14 cellular contexts compared by ENCODE assay signal in the genomic region with DNA sequence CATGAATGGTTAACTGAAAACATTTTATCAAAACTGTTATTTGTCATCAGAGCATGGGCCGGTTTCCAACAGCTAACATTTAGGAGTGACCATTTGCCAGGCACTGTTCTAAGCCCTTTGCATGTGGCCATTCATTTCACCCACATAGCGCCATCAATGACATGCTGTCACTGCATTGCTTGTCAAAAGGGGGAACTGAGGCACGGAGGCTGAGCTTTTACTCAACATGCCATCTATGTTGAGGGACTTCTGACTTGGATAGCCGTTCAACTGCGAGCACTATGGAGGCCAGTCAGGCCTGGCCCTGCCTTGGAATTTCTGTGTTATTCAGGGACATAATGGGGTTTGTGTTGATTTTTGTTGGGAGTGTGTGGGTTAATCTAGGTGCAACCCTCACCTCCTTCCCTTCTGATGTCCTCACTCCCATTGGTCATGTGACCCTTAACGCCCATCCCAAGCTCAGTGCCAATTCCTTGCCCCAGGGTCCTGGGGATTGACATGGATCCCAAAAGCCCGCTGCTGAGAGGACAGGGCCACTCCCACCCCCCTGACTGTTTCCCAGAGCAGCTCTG. TPM values are rescaled to one million over a fixed set of nuclear protein-coding genes. Genes with fewer than 3 reads are reported as not detected.
A peak's percentile ranks its signal among the peaks of the same experiment; 100 is the strongest.
DNase-seq lines count a peak whose midpoint lies in the region; TF ChIP-seq lines count a peak whose summit lies in the region.
"Had no signal": no experiment of that assay in that cellular context is flagged by ENCODE, and none has a peak within 500 bp of the region (broad histone marks: within the 10 kb centered on the region; RNA-seq: fewer than 3 reads in every experiment).

No MANE protein-coding gene starts in this region.

- BruUV-seq in PC-9 (replicated peaks; lab: Mats Ljungman, UMichigan) = no TSS peak

- no peaks in the 10 kb centered on the region for H3K9me2 ChIP-seq in PC-9 (ENCODE audit: insufficient read depth)

- no peak overlapping the region for H2AFZ ChIP-seq in PC-9

- H3K27ac Mint-ChIP-seq in osteocyte (ENCODE audit: unreplicated experiment) = no peak overlapping the region

- H3K27me3 Mint-ChIP-seq in osteocyte (ENCODE audit: unreplicated experiment) = no peaks in the 10 kb centered on the region

- H3K9me3 ChIP-seq in PC-9 (ENCODE audit: insufficient read depth, low read depth) = no peaks in the 10 kb centered on the region; the same call in 1 of the 2 replicates
- H3K9me3 ChIP-seq in duodenal mucosa (ENCODE audit: control insufficient read depth in 1 of 2, low read length in 2 of 2) = no peaks in the 10 kb centered on the region
- no peaks in the 10 kb centered on the region for H3K9me3 ChIP-seq in muscle layer of duodenum (ENCODE audit: control insufficient read depth in 1 of 2, low read length in 2 of 2)
- no peaks in the 10 kb centered on the region for H3K9me3 ChIP-seq in thyroid gland

- WGBS in thyroid gland, 2 donors = 66 to 88% methylated on average over 7 of the region's 7 CpGs

- no peak for DNase-seq in PC-9
- DNase-seq in thyroid gland = no peak
- no peak for DNase-seq in LoVo (ENCODE audit: low spot score)
- DNase-seq in NOMO-1 treated with dmso at 0.1 percent for 144 hours (lab: John Stamatoyannopoulos, UW; ENCODE audit: unreplicated experiment) = no peak
- DNase-seq in osteocyte (ENCODE audit: extremely low spot score, unreplicated experiment) = no peak
- DNase-seq in NCI-H524 treated with DMSO at 0.1 percent for 48 hours (lab: John Stamatoyannopoulos, UW) = no peak
- DNase-seq: activated CD8-positive, alpha-beta memory T cell treated with anti-CD3 and anti-CD28 coated beads for 24 hours; activated effector memory CD4-positive, alpha-beta T cell treated with Interleukin-2 at 50 U/mL for 16 hours; DMS79; dorsolateral prefrontal cortex; NCI-H187 treated with DMSO at 0.1 percent for 48 hours; NCI-H69 had no signal

- peaks cover 75% of the 10 kb centered on the region for H3K36me3 Mint-ChIP-seq in osteocyte (ENCODE audit: unreplicated experiment)

- peak overlapping the region; percentile 50 for H3K4me2 ChIP-seq in PC-9

- H3K9me3 Mint-ChIP-seq in osteocyte (ENCODE audit: unreplicated experiment) = peaks cover 11% of the 10 kb centered on the region

- H3K4me3 Mint-ChIP-seq in osteocyte (ENCODE audit: unreplicated experiment) = no peak overlapping the region

- H3K27ac ChIP-seq in PC-9 (peak overlapping the region; percentile 64), duodenal mucosa (ENCODE audit: low read depth, low read length) (peak overlapping the region; percentile 60), muscle layer of duodenum (ENCODE audit: low read length) (peak overlapping the region; percentile 42), thyroid gland (peak overlapping the region; percentile 4 to 65 (median 65))
- H3K27ac ChIP-seq: dorsolateral prefrontal cortex had no signal

- no peaks in the 10 kb centered on the region for H3K36me3 ChIP-seq in PC-9 (ENCODE audit: low read depth)
- H3K36me3 ChIP-seq in duodenal mucosa (ENCODE audit: control insufficient read depth in 1 of 2, insufficient read depth in 2 of 2, low read length in 2 of 2) = no peaks in the 10 kb centered on the region
- H3K36me3 ChIP-seq in muscle layer of duodenum (ENCODE audit: control insufficient read depth in 1 of 2, insufficient read depth in 2 of 2, low read length in 2 of 2) = peaks cover 16 to 26% of the 10 kb centered on the region in 2 donors
- peaks cover 8 to 24% of the 10 kb centered on the region in 2 donors for H3K36me3 ChIP-seq in thyroid gland

- H3K4me1 Mint-ChIP-seq in osteocyte (ENCODE audit: unreplicated experiment) = peaks cover 37% of the 10 kb centered on the region

- CTCF ChIA-PET in PC-9 (lab: Charles Lee) = no interaction called here

- no peaks in the 10 kb centered on the region for H3K27me3 ChIP-seq in PC-9 (ENCODE audit: insufficient read depth, low read depth)
- H3K27me3 ChIP-seq in duodenal mucosa (ENCODE audit: control insufficient read depth in 1 of 2, insufficient read depth in 2 of 2, low read length in 2 of 2) = no peaks in the 10 kb centered on the region
- no peaks in the 10 kb centered on the region for H3K27me3 ChIP-seq in muscle layer of duodenum (ENCODE audit: low read depth, low read length)
- no peaks in the 10 kb centered on the region for H3K27me3 ChIP-seq in thyroid gland
- H3K27me3 ChIP-seq: dorsolateral prefrontal cortex had no signal

- H4K20me1 ChIP-seq in PC-9 (ENCODE audit: insufficient read depth) = no peaks in the 10 kb centered on the region

- H3K79me2 ChIP-seq in PC-9 (ENCODE audit: low read depth) = no peaks in the 10 kb centered on the region

- H3K4me1 ChIP-seq in PC-9 (replicated peaks; ENCODE audit: insufficient read depth) (peaks cover 40% of the 10 kb centered on the region), duodenal mucosa (ENCODE audit: control insufficient read depth in 1 of 2, insufficient read depth in 2 of 2, low read length in 2 of 2) (peaks cover 4 to 8% of the 10 kb centered on the region in 2 donors), muscle layer of duodenum (ENCODE audit: control insufficient read depth in 1 of 2, insufficient read depth in 2 of 2, low read length in 2 of 2) (peaks cover 6 to 7% of the 10 kb centered on the region in 2 donors), thyroid gland (peaks cover 4 to 28% of the 10 kb centered on the region in 2 donors)

- peaks cover 26% of the 10 kb centered on the region for H3F3A ChIP-seq in PC-9 (ENCODE audit: insufficient read depth, low read depth)

- POLR2A ChIA-PET in PC-9 (lab: Charles Lee; ENCODE audit: unreplicated experiment) = no interaction called here

- no peak for TF ChIP-seq CTCF in PC-9 (conservative IDR thresholded peaks at IDR 0.05)
- no peak for TF ChIP-seq CTCF in thyroid gland (IDR thresholded peaks at IDR 0.05)
- TF ChIP-seq CTCF in osteocyte (IDR thresholded peaks at IDR 0.05) = no peak

- H3K9ac ChIP-seq in duodenal mucosa (ENCODE audit: low read depth in 1 of 2, low read length in 2 of 2) = no peak overlapping the region

- intact Hi-C loops in PC-9 (cut with micrococcal nuclease; ENCODE audit: unreplicated experiment) = no loop called here
- intact Hi-C loops in thyroid gland (cut with DNase I) = no loop called here

- TF ChIP-seq POLR2A in thyroid gland (IDR thresholded peaks at IDR 0.05) = no peak

- H3K4me3 ChIP-seq in PC-9 = no peak overlapping the region
- no peak overlapping the region for H3K4me3 ChIP-seq in duodenal mucosa (ENCODE audit: low read depth in 1 of 2, low read length in 2 of 2)
- no peak overlapping the region for H3K4me3 ChIP-seq in muscle layer of duodenum (ENCODE audit: low read depth in 1 of 2, low read length in 2 of 2)
- H3K4me3 ChIP-seq in thyroid gland (replicated peaks in 1 of 3) = no peak overlapping the region
- H3K4me3 ChIP-seq: dorsolateral prefrontal cortex had no signal

RNA-seq across cellular contexts. Expression of a gene that starts 12.7 kb away (rescaled TPM):
- total RNA-seq in PC-9 (2021) = 5.0 and 6.5 TPM in 2 replicates
- total RNA-seq in thyroid gland = 100 to 1,000 TPM in 2 of 4 donors, 10 to 100 TPM in 2; 57.6 to 220 (median 103) TPM
- total RNA-seq in osteocyte = 56.3 and 59.8 TPM in 2 replicates

RNA-seq across cellular contexts. Expression of a gene that starts 31.6 kb away (rescaled TPM):
- total RNA-seq in PC-9 (2021) = 1.2 and 1.9 TPM in 2 replicates
- 1 to 10 TPM; 2.2 to 6.2 (median 3.7) TPM for total RNA-seq in thyroid gland
- total RNA-seq in osteocyte = 0.21 TPM in 1 of 2 replicates, not detected in the other
